12 cellular contexts compared by ENCODE assay signal in the genomic region with DNA sequence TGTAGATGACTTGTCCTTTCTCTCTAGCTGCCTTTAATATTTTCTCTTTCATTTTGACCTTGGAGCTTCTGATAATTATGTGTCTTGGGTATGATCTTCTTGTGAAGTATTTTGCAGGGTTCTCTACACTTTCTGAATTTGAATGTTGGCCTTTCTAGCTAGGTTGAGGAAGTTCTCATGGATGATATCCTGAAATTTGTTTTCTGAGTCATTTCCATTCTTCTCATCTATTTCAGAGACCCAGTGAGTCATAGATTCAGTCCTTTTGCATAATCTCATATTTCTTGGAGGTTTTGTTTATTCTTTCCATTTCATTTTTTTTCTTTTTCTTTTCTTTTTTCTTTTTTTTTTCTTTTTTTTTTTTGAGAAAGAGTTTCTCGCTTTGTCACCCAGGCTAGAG.
"Had no signal": no experiment of that assay in that cellular context is flagged by ENCODE, and none has a peak within 500 bp of the region (broad histone marks: within the 10 kb centered on the region; RNA-seq: fewer than 3 reads in every experiment).

No MANE protein-coding gene starts in this region.

- H3K4me1 Mint-ChIP-seq: activated CD4-positive, alpha-beta T cell treated with anti-CD3 and anti-CD28 coated beads, Interleukin-2, amount 10 ng/mL, durations not matched to agents 24 days and 14 days; activated naive CD4-positive, alpha-beta T cell treated with anti-CD3 and anti-CD28 coated beads, Interleukin-2, amount 50 U/mL, for 24 hours; naive thymus-derived CD4-positive, alpha-beta T cell; WTC11 had no signal

- H3K9me3 ChIP-seq: lower lobe of right lung had no signal

- H3K4me3 Mint-ChIP-seq: activated CD4-positive, alpha-beta T cell treated with anti-CD3 and anti-CD28 coated beads, Interleukin-2, amount 10 ng/mL, durations not matched to agents 24 days and 14 days; activated naive CD4-positive, alpha-beta T cell treated with anti-CD3 and anti-CD28 coated beads, Interleukin-2, amount 50 U/mL, for 24 hours; naive thymus-derived CD4-positive, alpha-beta T cell; T-helper 1 cell treated with Interleukin-12 subunit alpha and Interleukin-12 subunit beta and Interleukin-4 antibody, amounts not matched to agents 30 μg/mL and 1 μg/mL, for 36 hours; WTC11 had no signal

- H3K27me3 ChIP-seq: stomach had no signal

- DNase-seq: activated CD4-positive, alpha-beta T cell treated with anti-CD3 and anti-CD28 coated beads, Interleukin-2, amount 10 ng/mL, durations not matched to agents 24 days and 14 days; activated CD8-positive, alpha-beta memory T cell treated with anti-CD3 and anti-CD28 coated beads for 24 hours; effector memory CD4-positive, alpha-beta T cell; lower lobe of right lung; naive thymus-derived CD4-positive, alpha-beta T cell; posterior cingulate gyrus; stimulated activated CD4-positive, alpha-beta T cell treated with anti-CD3 and anti-CD28 coated beads, Interleukin-15, amount 100 ng/mL, for 24 hours; stimulated activated CD4-positive, alpha-beta T cell treated with anti-CD3 and anti-CD28 coated beads, Interleukin-4, amount 100 ng/mL, for 4 hours; stomach had no signal

- H3K36me3 ChIP-seq: lower lobe of right lung, stomach had no signal

- ATAC-seq: lower lobe of right lung; naive thymus-derived CD4-positive, alpha-beta T cell; WTC11 had no signal

- H3K27ac Mint-ChIP-seq: activated CD4-positive, alpha-beta T cell treated with anti-CD3 and anti-CD28 coated beads, Interleukin-2, amount 10 ng/mL, durations not matched to agents 24 days and 14 days; activated naive CD4-positive, alpha-beta T cell treated with anti-CD3 and anti-CD28 coated beads, Interleukin-2, amount 50 U/mL, for 24 hours; naive thymus-derived CD4-positive, alpha-beta T cell; T-helper 1 cell treated with Interleukin-12 subunit alpha and Interleukin-12 subunit beta and Interleukin-4 antibody, amounts not matched to agents 30 μg/mL and 1 μg/mL, for 36 hours; WTC11 had no signal

- H3K27ac ChIP-seq: lower lobe of right lung, stomach had no signal

- H3K4me3 ChIP-seq: lower lobe of right lung, stomach had no signal

- H3K27me3 Mint-ChIP-seq: activated CD4-positive, alpha-beta T cell treated with anti-CD3 and anti-CD28 coated beads, Interleukin-2, amount 10 ng/mL, durations not matched to agents 24 days and 14 days; activated naive CD4-positive, alpha-beta T cell treated with anti-CD3 and anti-CD28 coated beads, Interleukin-2, amount 50 U/mL, for 24 hours; naive thymus-derived CD4-positive, alpha-beta T cell had no signal

- H3K4me1 ChIP-seq: lower lobe of right lung, stomach had no signal

- H3K36me3 Mint-ChIP-seq: activated naive CD4-positive, alpha-beta T cell treated with anti-CD3 and anti-CD28 coated beads, Interleukin-2, amount 50 U/mL, for 24 hours had no signal
